17 cellular contexts compared by ENCODE assay signal in the genomic region with DNA sequence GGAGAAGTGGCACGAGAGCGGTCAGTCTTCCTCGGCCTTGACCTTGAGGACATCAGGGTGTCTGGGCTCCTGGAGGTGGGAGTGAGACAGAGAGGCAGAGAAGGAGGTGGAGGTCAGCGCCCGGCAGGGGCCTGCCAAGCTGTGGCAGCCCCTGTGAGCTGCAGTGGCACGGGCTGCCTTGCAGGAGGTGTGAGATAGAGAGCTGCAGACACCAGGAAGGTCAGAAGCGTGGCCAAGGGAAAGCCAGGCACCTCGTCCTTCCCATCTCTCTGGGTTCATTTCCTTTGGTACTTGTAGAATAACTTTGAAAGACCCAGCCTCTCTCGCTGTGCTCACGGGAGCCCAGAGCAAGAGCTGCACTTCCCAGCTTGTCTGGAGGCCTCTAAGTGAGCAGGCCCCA.
DNase-seq lines count a peak whose midpoint lies in the region; ATAC-seq and TF ChIP-seq lines count a peak whose summit lies in the region.
"Had no signal": no experiment of that assay in that cellular context is flagged by ENCODE, and none has a peak within 500 bp of the region (broad histone marks: within the 10 kb centered on the region; RNA-seq: fewer than 3 reads in every experiment).

No MANE protein-coding gene starts in this region.

- H3K27ac ChIP-seq in right atrium auricular region, result peak overlapping the region; percentile 31 to 43
- H3K27ac ChIP-seq in foreskin keratinocyte, result no peak overlapping the region
- H3K27ac ChIP-seq in substantia nigra (ENCODE audit: low read depth, low read length, poor library complexity, severe bottlenecking), result no peak overlapping the region
- H3K27ac ChIP-seq: A549, C4-2B, HL-60 had no signal

- DNase-seq in NT2/D1 (ENCODE audit: low read depth, low spot score), result no peak
- peak; percentile 36 for DNase-seq in Right ventricle myocardium superior
- no peak for DNase-seq in right atrium auricular region (ENCODE audit: low spot score)
- DNase-seq in HuH-7 (ENCODE audit: low spot score), result no peak
- no peak for DNase-seq in foreskin keratinocyte
- no peak for DNase-seq in substantia nigra (lab: John Stamatoyannopoulos, UW)
- DNase-seq: BE2C; CD4-positive, alpha-beta memory T cell; DMS153; DND-41; GDM1; GOT3; HCEC 1CT; IMR-90 had no signal

- ATAC-seq in Right ventricle myocardium superior (ENCODE audit: poor library complexity) (no peak), foreskin keratinocyte (no peak)
- ATAC-seq: A549 had no signal

- no peaks in the 10 kb centered on the region for H3K9me3 ChIP-seq in NT2/D1 (ENCODE audit: insufficient read depth, low read length)
- H3K9me3 ChIP-seq in right atrium auricular region, result no peaks in the 10 kb centered on the region
- H3K9me3 ChIP-seq: A549, BE2C had no signal

- intact Hi-C loops in Right ventricle myocardium superior (cut with DNase I), result no loop called here

- H3K9ac ChIP-seq in NT2/D1 (ENCODE audit: insufficient read length, low read depth), result peak overlapping the region; percentile 23

- TF ChIP-seq CTCF in right atrium auricular region (IDR thresholded peaks at IDR 0.05) (no peak), foreskin keratinocyte (conservative IDR thresholded peaks at IDR 0.05) (no peak)

- H3K4me1 ChIP-seq in NT2/D1 (ENCODE audit: insufficient read depth, insufficient read length) (peaks cover 33% of the 10 kb centered on the region), right atrium auricular region (peaks cover 0 to 40% of the 10 kb centered on the region in 2 donors), foreskin keratinocyte (peaks cover 13% of the 10 kb centered on the region)

- H3K27me3 ChIP-seq in NT2/D1 (ENCODE audit: insufficient read depth, insufficient read length) (no peaks in the 10 kb centered on the region), right atrium auricular region (no peaks in the 10 kb centered on the region), foreskin keratinocyte (no peaks in the 10 kb centered on the region)
- H3K27me3 ChIP-seq: BE2C had no signal

- H3K36me3 ChIP-seq in NT2/D1 (ENCODE audit: insufficient read depth, insufficient read length, low read length) (peaks cover 6% of the 10 kb centered on the region), right atrium auricular region (no peaks in the 10 kb centered on the region)
- H3K36me3 ChIP-seq: BE2C had no signal

- H3K4me3 ChIP-seq in NT2/D1 (ENCODE audit: insufficient read length, low read depth) (no peak overlapping the region), right atrium auricular region (no peak overlapping the region)
- H3K4me3 ChIP-seq: A549 had no signal

Comparison
In these comparisons a context has a peak if more than half of its experiments do, and no peak if none do; other contexts are left out.
1. H3K27ac ChIP-seq: peak in right atrium auricular region (2 of 2); none in foreskin keratinocyte (single experiment) and substantia nigra (single experiment).